In genomic region chr20:34023937-34024732, GRCh38 we compare ENCODE assay signal across 14 cellular contexts. TPM values are rescaled to one million over a fixed set of nuclear protein-coding genes. Genes with fewer than 3 reads are reported as not detected.
A peak's percentile ranks its signal among the peaks of the same experiment; 100 is the strongest.
DNase-seq lines count a peak whose midpoint lies in the region; ATAC-seq, FAIRE-seq and TF ChIP-seq lines count a peak whose summit lies in the region.
"Had no signal": no experiment of that assay in that cellular context is flagged by ENCODE, and none has a peak within 500 bp of the region (broad histone marks: within the 10 kb centered on the region; RNA-seq: fewer than 3 reads in every experiment).

No MANE protein-coding gene starts in this region.

- H3K4me1 ChIP-seq in H9 (ENCODE audit: insufficient read depth, low read length) (peaks cover 10% of the 10 kb centered on the region), astrocyte (ENCODE audit: insufficient read depth, low read length) (peaks cover 3% of the 10 kb centered on the region), neutrophil (ENCODE audit: control insufficient read depth in 1 of 2, insufficient read depth in 1 of 2, low read depth in 1 of 2, low read length in 1 of 2) (peaks cover 25 to 44% of the 10 kb centered on the region in 2 experiments), upper lobe of right lung (peaks cover 43% of the 10 kb centered on the region)

- H3K23ac ChIP-seq in H9 (ENCODE audit: insufficient read length, low read depth, low read length): no peak overlapping the region

- FAIRE-seq in astrocyte (lab: Jason Lieb, UNC): no peak
- FAIRE-seq: G401.6, pancreas had no signal

- no peak overlapping the region for H3T11ph ChIP-seq in H9 (ENCODE audit: low read length)

- H3K56ac ChIP-seq in H9 (ENCODE audit: insufficient read length, low read depth, low read length): no peak overlapping the region

- H3K4me1 Mint-ChIP-seq in CD14-positive monocyte (peaks cover 53% of the 10 kb centered on the region), H9 (peaks cover 45 to 48% of the 10 kb centered on the region in 2 experiments), astrocyte (ENCODE audit: low read depth, unreplicated experiment) (peaks cover 19% of the 10 kb centered on the region)

- H3K9me3 ChIP-seq in H9 (ENCODE audit: control insufficient read depth, low read depth, low read length) (no peaks in the 10 kb centered on the region), astrocyte (ENCODE audit: insufficient read depth, low read depth, low read length) (no peaks in the 10 kb centered on the region), neutrophil (no peaks in the 10 kb centered on the region), upper lobe of right lung (no peaks in the 10 kb centered on the region)
- H3K9me3 ChIP-seq: pancreas, suprapubic skin had no signal

- H4K5ac ChIP-seq in H9 (ENCODE audit: insufficient read length, low read depth, low read length): no peak overlapping the region

- no peak overlapping the region for H2BK12ac ChIP-seq in H9 (ENCODE audit: insufficient read length, low read depth, low read length)

- no peaks in the 10 kb centered on the region for H3K9me3 Mint-ChIP-seq in CD14-positive monocyte
- H3K9me3 Mint-ChIP-seq in H9: no peaks in the 10 kb centered on the region; a peak in 1 of 5 replicates
- H3K9me3 Mint-ChIP-seq in astrocyte (ENCODE audit: unreplicated experiment): peaks cover 3% of the 10 kb centered on the region
- H3K9me3 Mint-ChIP-seq: activated naive CD8-positive, alpha-beta T cell treated with anti-CD3 and anti-CD28 coated beads, Interleukin-2, amount 10 ng/mL, durations not matched to agents 7 days and 5 days; memory B cell had no signal

- H3K27ac ChIP-seq in H9 (ENCODE audit: insufficient read length, low read depth, low read length) (no peak overlapping the region), astrocyte (ENCODE audit: low read depth, low read length) (no peak overlapping the region), neutrophil (peak overlapping the region; percentile 47), upper lobe of right lung (no peak overlapping the region)
- H3K27ac ChIP-seq: pancreas, suprapubic skin had no signal

- H3K79me2 ChIP-seq in H9 (ENCODE audit: insufficient read depth, low read length) (peaks cover 16% of the 10 kb centered on the region; the same call in 1 of the 2 replicates), astrocyte (ENCODE audit: insufficient read depth, low read length) (peaks cover 94% of the 10 kb centered on the region)

- intact Hi-C loops in CD14-positive monocyte (cut with micrococcal nuclease): no loop called here
- intact Hi-C loops in upper lobe of right lung (cut with DNase I): no loop called here

- no peak overlapping the region for H2AK5ac ChIP-seq in H9 (ENCODE audit: insufficient read length, low read length)

- H3K4me2 ChIP-seq in H9 (ENCODE audit: insufficient read depth, insufficient read length, low read length) (no peak overlapping the region), astrocyte (ENCODE audit: low read length) (no peak overlapping the region)

- H3K18ac ChIP-seq in H9 (ENCODE audit: insufficient read length, low read depth, low read length): no peak overlapping the region

- no peak overlapping the region for H4K8ac ChIP-seq in H9 (replicated peaks; ENCODE audit: insufficient read length, low read depth, low read length)

- H3K4me3 Mint-ChIP-seq in CD14-positive monocyte: no peak overlapping the region
- no peak overlapping the region for H3K4me3 Mint-ChIP-seq in H9
- no peak overlapping the region for H3K4me3 Mint-ChIP-seq in astrocyte (ENCODE audit: unreplicated experiment)
- H3K4me3 Mint-ChIP-seq: activated naive CD8-positive, alpha-beta T cell treated with anti-CD3 and anti-CD28 coated beads, Interleukin-2, amount 10 ng/mL, durations not matched to agents 7 days and 5 days; memory B cell had no signal

- TF ChIP-seq CTCF in CD14-positive monocyte (IDR thresholded peaks at IDR 0.05) (no peak), H9 (conservative IDR thresholded peaks at IDR 0.05) (no peak), astrocyte (IDR thresholded peaks at IDR 0.05; ENCODE audit: insufficient read depth, low read depth, low read length) (no peak), neutrophil (IDR thresholded peaks at IDR 0.05) (no peak), upper lobe of right lung (IDR thresholded peaks at IDR 0.05) (no peak)

- no peak overlapping the region for H4K91ac ChIP-seq in H9 (ENCODE audit: insufficient read length, low read depth, low read length)

- DNase-seq in CD14-positive monocyte (ENCODE audit: low spot score) (no peak), H9 (no peak), astrocyte (ENCODE audit: low read depth) (no peak), HuH-7 (ENCODE audit: low spot score) (no peak), upper lobe of right lung (no peak)
- DNase-seq: activated naive CD8-positive, alpha-beta T cell treated with anti-CD3 and anti-CD28 coated beads, Interleukin-2, amount 10 ng/mL, durations not matched to agents 7 days and 5 days; central memory CD4-positive, alpha-beta T cell; foreskin melanocyte; pancreas had no signal

- H3K27ac Mint-ChIP-seq in CD14-positive monocyte (peak overlapping the region in 4 of 7 donors; percentile 64 to 86 (median 68)), H9 (peak overlapping the region; percentile 1 to 93 (median 28); a peak in 6 of 7 replicates), astrocyte (ENCODE audit: unreplicated experiment) (peak overlapping the region; percentile 62)
- H3K27ac Mint-ChIP-seq: activated naive CD8-positive, alpha-beta T cell treated with anti-CD3 and anti-CD28 coated beads, Interleukin-2, amount 10 ng/mL, durations not matched to agents 7 days and 5 days; memory B cell had no signal

- no peaks in the 10 kb centered on the region for H3K36me3 ChIP-seq in astrocyte (ENCODE audit: insufficient read depth, low read length)
- H3K36me3 ChIP-seq in neutrophil: peaks cover 5% of the 10 kb centered on the region
- H3K36me3 ChIP-seq in upper lobe of right lung: no peaks in the 10 kb centered on the region
- H3K36me3 ChIP-seq: pancreas, suprapubic skin had no signal

- H3K4me3 ChIP-seq in astrocyte (ENCODE audit: insufficient read depth, low read depth, low read length) (no peak overlapping the region), neutrophil (ENCODE audit: low read depth in 1 of 2, low read length in 1 of 2) (no peak overlapping the region), upper lobe of right lung (no peak overlapping the region)
- H3K4me3 ChIP-seq: pancreas, suprapubic skin had no signal

- H3K27me3 ChIP-seq in H9 (ENCODE audit: insufficient read depth, low read length) (no peaks in the 10 kb centered on the region), astrocyte (ENCODE audit: insufficient read depth, low read length) (no peaks in the 10 kb centered on the region), neutrophil (no peaks in the 10 kb centered on the region), upper lobe of right lung (no peaks in the 10 kb centered on the region)
- H3K27me3 ChIP-seq: pancreas, suprapubic skin had no signal

- H3K23me2 ChIP-seq in H9 (ENCODE audit: insufficient read length, low read depth, low read length, poor library complexity, severe bottlenecking): no peaks in the 10 kb centered on the region

- H3K4ac ChIP-seq in H9 (ENCODE audit: low read depth, low read length): no peak overlapping the region

- no peak overlapping the region for H3K14ac ChIP-seq in H9 (ENCODE audit: insufficient read depth, low read length)

- H2BK120ac ChIP-seq in H9 (ENCODE audit: low read depth, low read length, poor library complexity, severe bottlenecking): no peak overlapping the region

- H3K36me3 Mint-ChIP-seq in CD14-positive monocyte (peaks cover 2 to 14% of the 10 kb centered on the region in 2 donors), H9 (ENCODE audit: insufficient read depth in 1 of 3, low read depth in 3 of 3) (peaks cover 6 to 8% (median 7%) of the 10 kb centered on the region in 3 experiments), astrocyte (ENCODE audit: low read depth, unreplicated experiment) (peaks cover 7% of the 10 kb centered on the region)

- peaks cover 5% of the 10 kb centered on the region for H3K79me1 ChIP-seq in H9 (ENCODE audit: insufficient read depth, low read depth, low read length, poor library complexity, severe bottlenecking)

- H4K20me1 ChIP-seq in H9 (ENCODE audit: control insufficient read depth, insufficient read depth, insufficient read length) (no peaks in the 10 kb centered on the region), astrocyte (ENCODE audit: insufficient read depth, low read length) (peaks cover 92% of the 10 kb centered on the region)

- no peak overlapping the region for H2BK15ac ChIP-seq in H9 (ENCODE audit: low read depth, low read length)

- no peak overlapping the region for H2BK5ac ChIP-seq in H9 (ENCODE audit: insufficient read length, low read length)

- no peak overlapping the region for H2BK20ac ChIP-seq in H9 (ENCODE audit: low read depth, low read length, poor library complexity, severe bottlenecking)

- ATAC-seq in upper lobe of right lung (no peak), GM19397 (IDR thresholded peaks at IDR 0.05; ENCODE audit: unreplicated experiment) (no peak)

- WGBS in H9 (ENCODE audit: extremely low coverage, insufficient read length, low lambda C conversion rate): no CpG with 5 or more reads among the region's 8 CpGs

- no peak overlapping the region for H3K9ac ChIP-seq in H9 (ENCODE audit: extremely low read depth, insufficient read length, low read length)
- H3K9ac ChIP-seq in astrocyte (ENCODE audit: low read length): no peak overlapping the region

- H2AFZ ChIP-seq in H9 (ENCODE audit: low read length) (no peak overlapping the region), astrocyte (ENCODE audit: low read depth, low read length) (no peak overlapping the region)

- H3K27me3 Mint-ChIP-seq in CD14-positive monocyte (ENCODE audit: low read depth in 3 of 3) (peaks cover 0 to 2% (median 0%) of the 10 kb centered on the region in 3 donors), H9 (ENCODE audit: low read depth) (no peaks in the 10 kb centered on the region), astrocyte (ENCODE audit: low read depth, unreplicated experiment) (no peaks in the 10 kb centered on the region)
- H3K27me3 Mint-ChIP-seq: activated naive CD8-positive, alpha-beta T cell treated with anti-CD3 and anti-CD28 coated beads, Interleukin-2, amount 10 ng/mL, durations not matched to agents 7 days and 5 days; memory B cell had no signal

RNA-seq across cellular contexts. Expression of gene RALY, which starts 30.4 kb away (rescaled TPM):
- polyA plus RNA-seq in CD14-positive monocyte: 100 to 1,000 TPM; 152 to 154 TPM
- total RNA-seq in H9 (2021) (199 and 207 TPM in 2 replicates), astrocyte (90.5 and 105 TPM in 2 replicates), upper lobe of right lung (130 TPM)
